In genomic region chr9:131478911-131479310, GRCh38 we compare ENCODE assay signal across 16 cellular contexts. TPM values are rescaled to one million over a fixed set of nuclear protein-coding genes. Genes with fewer than 3 reads are reported as not detected.
DNase-seq lines count a peak whose midpoint lies in the region; ATAC-seq, FAIRE-seq and TF ChIP-seq lines count a peak whose summit lies in the region.
"Had no signal": no experiment of that assay in that cellular context is flagged by ENCODE, and none has a peak within 500 bp of the region (broad histone marks: within the 10 kb centered on the region; RNA-seq: fewer than 3 reads in every experiment).

No MANE protein-coding gene starts in this region.

- H3K4me3 Mint-ChIP-seq in H9 (no peak overlapping the region), nephron progenitor cell (no peak overlapping the region)
- H3K4me3 Mint-ChIP-seq: CD8-positive, alpha-beta memory T cell had no signal

- no peak overlapping the region for H3K27ac ChIP-seq in DND-41 (ENCODE audit: low read length)
- no peak overlapping the region for H3K27ac ChIP-seq in H9 (ENCODE audit: insufficient read length, low read depth, low read length)
- 0 out of 2 replicates have a peak overlapping the region, but pooled peaks have one; percentile 14 for H3K27ac ChIP-seq in H1 (ENCODE audit: low read depth, low read length)
- H3K27ac ChIP-seq: HL-60, PC-9 had no signal

- no peak overlapping the region for H3K18ac ChIP-seq in H9 (ENCODE audit: insufficient read length, low read depth, low read length)
- H3K18ac ChIP-seq in H1 (ENCODE audit: extremely low read depth, low read length): no peak overlapping the region

- no peaks in the 10 kb centered on the region for H3K9me3 ChIP-seq in DND-41 (ENCODE audit: insufficient read depth, low read length, severe bottlenecking)
- no peaks in the 10 kb centered on the region for H3K9me3 ChIP-seq in H9 (ENCODE audit: control insufficient read depth, low read depth, low read length)
- H3K9me3 ChIP-seq in H1 (ENCODE audit: insufficient read depth in 2 of 2, low read depth in 1 of 2, low read length in 1 of 2): no peaks in the 10 kb centered on the region

- H3K14ac ChIP-seq in H9 (ENCODE audit: insufficient read depth, low read length) (no peak overlapping the region), H1 (ENCODE audit: insufficient read length) (no peak overlapping the region)

- H3K4me3 ChIP-seq in DND-41 (ENCODE audit: low read depth in 1 of 2, low read length in 2 of 2) (no peak overlapping the region), H1 (ENCODE audit: extremely low read depth in 1 of 4, insufficient read depth in 2 of 4, low read depth in 3 of 4, low read length in 4 of 4) (no peak overlapping the region)
- H3K4me3 ChIP-seq: PC-9 had no signal

- peak overlapping the region; percentile 60 to 94 (median 84); a peak in 4 of 7 replicates for H3K27ac Mint-ChIP-seq in H9
- peak overlapping the region; percentile 45 for H3K27ac Mint-ChIP-seq in nephron progenitor cell

- H2AFZ ChIP-seq in DND-41 (ENCODE audit: low read depth, low read length) (no peak overlapping the region), H9 (ENCODE audit: low read length) (no peak overlapping the region), H1 (ENCODE audit: low read length) (no peak overlapping the region)
- H2AFZ ChIP-seq: PC-9 had no signal

- H3K4ac ChIP-seq in H9 (ENCODE audit: low read depth, low read length) (no peak overlapping the region), H1 (replicated peaks; ENCODE audit: insufficient read length, low read depth, low read length) (no peak overlapping the region)

- DNase-seq in DND-41 (no peak), H9 (no peak), H1 (ENCODE audit: low read depth in 1 of 2, low spot score in 2 of 2) (no peak), nephron progenitor cell (no peak), NCI-H2107 treated with DMSO at 0.1 percent for 48 hours (lab: John Stamatoyannopoulos, UW; ENCODE audit: unreplicated experiment) (no peak), midbrain (lab: John Stamatoyannopoulos, UW) (no peak)
- DNase-seq: GOT3, IMR-90, NCI-H1417 treated with DMSO at 0.1 percent for 48 hours, NCI-H524 treated with DMSO at 0.1 percent for 48 hours, SIG-M5 had no signal

- H2BK15ac ChIP-seq in H9 (ENCODE audit: low read depth, low read length) (no peak overlapping the region), H1 (ENCODE audit: low read length) (no peak overlapping the region)

- H3K23ac ChIP-seq in H9 (ENCODE audit: insufficient read length, low read depth, low read length): no peak overlapping the region
- no peak overlapping the region for H3K23ac ChIP-seq in H1 (ENCODE audit: insufficient read length)

- H4K20me1 ChIP-seq in DND-41 (ENCODE audit: insufficient read depth, low read length) (peaks cover 60% of the 10 kb centered on the region), H9 (ENCODE audit: control insufficient read depth, insufficient read depth, insufficient read length) (no peaks in the 10 kb centered on the region), H1 (replicated peaks in 1 of 2; ENCODE audit: control insufficient read depth in 1 of 2, insufficient read depth in 2 of 2, low read length in 2 of 2) (peaks cover 2 to 26% of the 10 kb centered on the region in 2 experiments)

- no peaks in the 10 kb centered on the region for H3K27me3 ChIP-seq in DND-41 (ENCODE audit: insufficient read depth, low read length, poor library complexity)
- H3K27me3 ChIP-seq in H9 (ENCODE audit: insufficient read depth, low read length): no peaks in the 10 kb centered on the region
- no peaks in the 10 kb centered on the region for H3K27me3 ChIP-seq in H1 (replicated peaks in 1 of 4; ENCODE audit: control insufficient read depth in 3 of 4, extremely low read depth in 1 of 4, insufficient read depth in 3 of 4, low read length in 3 of 4)

- TF ChIP-seq RAD21 in H1 (IDR thresholded peaks at IDR 0.05 in 1 of 2, conservative IDR thresholded peaks at IDR 0.05 in 1 of 2; ENCODE audit: low read depth in 2 of 2, low read length in 2 of 2): no peak

- H3K27me3 Mint-ChIP-seq in H9 (ENCODE audit: low read depth): peaks cover 2% of the 10 kb centered on the region; the same call in 1 of the 2 replicates
- peaks cover 7% of the 10 kb centered on the region for H3K27me3 Mint-ChIP-seq in nephron progenitor cell (ENCODE audit: low read depth, poor library complexity)
- H3K27me3 Mint-ChIP-seq: CD8-positive, alpha-beta memory T cell had no signal

- TF ChIP-seq CTCF in DND-41 (IDR thresholded peaks at IDR 0.05; ENCODE audit: borderline replicate concordance, extremely low read depth, low read length, poor library complexity, severe bottlenecking): peak; percentile 5
- TF ChIP-seq CTCF in H9 (conservative IDR thresholded peaks at IDR 0.05): no peak
- no peak for TF ChIP-seq CTCF in H1 (IDR thresholded peaks at IDR 0.05; ENCODE audit: control extremely low read depth in 1 of 3, insufficient read depth in 1 of 3, low read depth in 1 of 3, low read length in 3 of 3)
- TF ChIP-seq CTCF in nephron progenitor cell (IDR thresholded peaks at IDR 0.05): no peak

- no peak for FAIRE-seq in H1 (lab: Jason Lieb, UNC)
- FAIRE-seq: D721Med had no signal

- H4K5ac ChIP-seq in H9 (ENCODE audit: insufficient read length, low read depth, low read length): no peak overlapping the region
- no peak overlapping the region for H4K5ac ChIP-seq in H1 (ENCODE audit: insufficient read length, low read depth, low read length)

- H3K79me1 ChIP-seq in H9 (ENCODE audit: insufficient read depth, low read depth, low read length, poor library complexity, severe bottlenecking): no peaks in the 10 kb centered on the region
- peaks cover 10% of the 10 kb centered on the region; the same call in 1 of the 2 replicates for H3K79me1 ChIP-seq in H1 (ENCODE audit: low read depth, low read length)

- CTCF ChIA-PET in H1 (lab: Charles Lee; ENCODE audit: partially characterized antibody): interaction anchor here (0.6 to 3.5 kb wide), 11 partner anchors 8 to 389 kb away, joined by 3 to 17 read pairs (median 6); no protein-coding TSS in a partner anchor

- TF ChIP-seq EP300 in H1 (IDR thresholded peaks at IDR 0.05; ENCODE audit: borderline replicate concordance in 1 of 2, low read depth in 2 of 2, low read length in 2 of 2): no peak

- H3K4me1 ChIP-seq in DND-41 (ENCODE audit: insufficient read depth, low read length) (no peaks in the 10 kb centered on the region), H9 (ENCODE audit: insufficient read depth, low read length) (no peaks in the 10 kb centered on the region), H1 (replicated peaks in 1 of 4; ENCODE audit: control insufficient read depth in 3 of 4, insufficient read depth in 4 of 4, low read length in 3 of 4) (no peaks in the 10 kb centered on the region)

- no peak for TF ChIP-seq POLR2A in H1 (IDR thresholded peaks at IDR 0.05; ENCODE audit: control extremely low read depth in 1 of 2, low read depth in 2 of 2, low read length in 2 of 2)

- H3K4me2 ChIP-seq in DND-41 (ENCODE audit: insufficient read depth, low read length) (no peak overlapping the region), H9 (ENCODE audit: insufficient read depth, insufficient read length, low read length) (no peak overlapping the region), H1 (ENCODE audit: insufficient read depth in 1 of 2, low read depth in 2 of 2, low read length in 2 of 2) (no peak overlapping the region)
- H3K4me2 ChIP-seq: PC-9 had no signal

- WGBS in H9 (ENCODE audit: extremely low coverage, insufficient read length, low lambda C conversion rate): no CpG with 5 or more reads among the region's 10 CpGs
- WGBS in H1 (ENCODE audit: extremely low coverage in 1 of 2, insufficient coverage in 1 of 2, insufficient read length in 1 of 2, insufficient replicate concordance in 2 of 2, low coverage in 1 of 2, low lambda C conversion rate in 2 of 2, missing lambda C conversion rate in 1 of 2), 2 experiments: 92% methylated on average over 9 of the region's 10 CpGs; no CpG with 5 or more reads in 1 of the 2 experiments

- no peak overlapping the region for H2BK5ac ChIP-seq in H9 (ENCODE audit: insufficient read length, low read length)
- no peak overlapping the region for H2BK5ac ChIP-seq in H1 (ENCODE audit: low read depth, low read length)

- H3K36me3 Mint-ChIP-seq in H9 (ENCODE audit: insufficient read depth in 1 of 3, low read depth in 3 of 3) (peaks cover 68 to 95% (median 94%) of the 10 kb centered on the region in 3 experiments), nephron progenitor cell (ENCODE audit: low read depth) (peaks cover 60% of the 10 kb centered on the region)

- ATAC-seq in DND-41 (ENCODE audit: insufficient read depth, low read depth): no peak
- ATAC-seq in HG02678 (IDR thresholded peaks at IDR 0.05; ENCODE audit: unreplicated experiment): no peak

- H3K56ac ChIP-seq in H9 (ENCODE audit: insufficient read length, low read depth, low read length) (no peak overlapping the region), H1 (replicated peaks; ENCODE audit: insufficient read length, low read depth, low read length) (no peak overlapping the region)

- H3T11ph ChIP-seq in H9 (ENCODE audit: low read length): no peak overlapping the region

- H2BK12ac ChIP-seq in H9 (ENCODE audit: insufficient read length, low read depth, low read length) (no peak overlapping the region), H1 (ENCODE audit: low read depth, low read length) (no peak overlapping the region)

- H3K9me3 Mint-ChIP-seq in H9 (no peaks in the 10 kb centered on the region), nephron progenitor cell (no peaks in the 10 kb centered on the region)
- H3K9me3 Mint-ChIP-seq: CD8-positive, alpha-beta memory T cell had no signal

- no peak overlapping the region for H3K9ac ChIP-seq in DND-41 (ENCODE audit: low read depth, low read length)
- no peak overlapping the region for H3K9ac ChIP-seq in H9 (ENCODE audit: extremely low read depth, insufficient read length, low read length)
- H3K9ac ChIP-seq in H1 (replicated peaks in 1 of 4; ENCODE audit: extremely low read depth in 1 of 4, low read depth in 3 of 4, low read length in 3 of 4): no peak overlapping the region

- POLR2A ChIA-PET in H1 (lab: Charles Lee; ENCODE audit: partially characterized antibody): no interaction called here

- H4K91ac ChIP-seq in H9 (ENCODE audit: insufficient read length, low read depth, low read length): no peak overlapping the region
- H4K91ac ChIP-seq in H1 (replicated peaks; ENCODE audit: insufficient read length, low read length): no peak overlapping the region

- H3K4me1 Mint-ChIP-seq in H9 (peaks cover 0 to 3% of the 10 kb centered on the region in 2 experiments; a peak in 1 of 4 replicates), nephron progenitor cell (no peaks in the 10 kb centered on the region)

- H2AK5ac ChIP-seq in H9 (ENCODE audit: insufficient read length, low read length) (no peak overlapping the region), H1 (ENCODE audit: low read depth, low read length) (no peak overlapping the region)

- peaks cover 94% of the 10 kb centered on the region for H3K36me3 ChIP-seq in DND-41 (ENCODE audit: insufficient read depth, low read length)
- peaks cover 68 to 95% (median 87%) of the 10 kb centered on the region in 4 experiments for H3K36me3 ChIP-seq in H1 (ENCODE audit: control insufficient read depth in 2 of 4, insufficient read depth in 4 of 4, low read length in 3 of 4)

- no peak overlapping the region for H2BK20ac ChIP-seq in H9 (ENCODE audit: low read depth, low read length, poor library complexity, severe bottlenecking)
- no peak overlapping the region for H2BK20ac ChIP-seq in H1 (ENCODE audit: low read length)

- H3K79me2 ChIP-seq in DND-41 (ENCODE audit: insufficient read depth, low read length) (peaks cover 7% of the 10 kb centered on the region; the same call in 1 of the 2 replicates), H9 (ENCODE audit: insufficient read depth, low read length) (no peaks in the 10 kb centered on the region), H1 (ENCODE audit: control insufficient read depth in 1 of 2, insufficient read depth in 2 of 2, low read length in 2 of 2) (peaks cover 0 to 17% of the 10 kb centered on the region in 2 experiments; a peak in 1 of 4 replicates)

- no peak overlapping the region for H4K8ac ChIP-seq in H9 (replicated peaks; ENCODE audit: insufficient read length, low read depth, low read length)
- no peak overlapping the region for H4K8ac ChIP-seq in H1 (ENCODE audit: extremely low read depth, insufficient read depth, low read length)

- H3K23me2 ChIP-seq in H9 (ENCODE audit: insufficient read length, low read depth, low read length, poor library complexity, severe bottlenecking) (no peaks in the 10 kb centered on the region), H1 (ENCODE audit: low read depth, low read length) (no peaks in the 10 kb centered on the region)

- H2BK120ac ChIP-seq in H9 (ENCODE audit: low read depth, low read length, poor library complexity, severe bottlenecking) (no peak overlapping the region), H1 (replicated peaks; ENCODE audit: low read depth, low read length) (no peak overlapping the region)

RNA-seq across cellular contexts. Expression of gene POMT1, which starts 23.8 kb away (rescaled TPM):
- total RNA-seq in H9 (2021): 34.0 and 34.1 TPM in 2 replicates
- 22.3 and 25.7 TPM in 2 replicates for total RNA-seq in H1 (2021; fragmentation: NEBNext Ultra II Directional; extraction: Animal tissue kit (Norgen Biotek cat#: 25700))
- polyA plus RNA-seq in H1 (2011; rRNA removed): 33.2 and 41.8 TPM in 2 replicates
- 26.4 TPM for polyA plus RNA-seq in H1 (2011; cell fraction: cytosol; rRNA removed)
- 139 TPM for polyA plus RNA-seq in H1 (2011; cell fraction: nucleus; rRNA removed)
- polyA plus RNA-seq in H1 (2012, experiment 1 of 2): 25.0 to 35.0 TPM (median 30.7 TPM) in 4 replicates
- 16.7 TPM for polyA plus RNA-seq in H1 (2012, experiment 2 of 2)
- polyA plus RNA-seq in H1 (2013, experiment 1 of 2): 19.9 TPM
- polyA plus RNA-seq in H1 (2013, experiment 2 of 2): 17.4 TPM
- 25.0 and 29.3 TPM in 2 replicates for polyA minus RNA-seq in H1 (2011; rRNA and poly(A)+ RNA removed)
- polyA minus RNA-seq in H1 (2011; cell fraction: cytosol; rRNA and poly(A)+ RNA removed): 11.9 TPM
- polyA minus RNA-seq in H1 (2011; cell fraction: nucleus; rRNA and poly(A)+ RNA removed): 21.2 TPM

RNA-seq across cellular contexts. Expression of gene UCK1, which starts 52.2 kb away (rescaled TPM):
- total RNA-seq in H9 (2021): 51.2 and 54.2 TPM in 2 replicates
- total RNA-seq in H1 (2021; fragmentation: NEBNext Ultra II Directional; extraction: Animal tissue kit (Norgen Biotek cat#: 25700)): 35.1 and 36.2 TPM in 2 replicates
- 42.0 and 47.0 TPM in 2 replicates for polyA plus RNA-seq in H1 (2011; rRNA removed)
- 43.9 TPM for polyA plus RNA-seq in H1 (2011; cell fraction: cytosol; rRNA removed)
- polyA plus RNA-seq in H1 (2011; cell fraction: nucleus; rRNA removed): 55.2 TPM
- polyA plus RNA-seq in H1 (2012, experiment 1 of 2): 27.7 to 42.8 TPM (median 39.0 TPM) in 4 replicates
- polyA plus RNA-seq in H1 (2012, experiment 2 of 2): 37.9 TPM
- 18.6 TPM for polyA plus RNA-seq in H1 (2013, experiment 1 of 2)
- polyA plus RNA-seq in H1 (2013, experiment 2 of 2): 19.0 TPM
- polyA minus RNA-seq in H1 (2011; rRNA and poly(A)+ RNA removed): 26.7 and 27.2 TPM in 2 replicates
- 35.4 TPM for polyA minus RNA-seq in H1 (2011; cell fraction: cytosol; rRNA and poly(A)+ RNA removed)
- polyA minus RNA-seq in H1 (2011; cell fraction: nucleus; rRNA and poly(A)+ RNA removed): 34.5 TPM
